14 cellular contexts compared by ENCODE assay signal in genomic region chr5:35237580-35238376, GRCh38. TPM values are rescaled to one million over a fixed set of nuclear protein-coding genes. Genes with fewer than 3 reads are reported as not detected.
DNase-seq lines count a peak whose midpoint lies in the region; ATAC-seq, FAIRE-seq and TF ChIP-seq lines count a peak whose summit lies in the region.
"Had no signal": no experiment of that assay in that cellular context is flagged by ENCODE, and none has a peak within 500 bp of the region (broad histone marks: within the 10 kb centered on the region; RNA-seq: fewer than 3 reads in every experiment).

No MANE protein-coding gene starts in this region.

- H3K4me1 ChIP-seq in Caco-2 (peaks cover 20% of the 10 kb centered on the region), vagina (no peaks in the 10 kb centered on the region)

- H3K27ac Mint-ChIP-seq in Caco-2 (ENCODE audit: unreplicated experiment), result peak overlapping the region; percentile 31
- H3K27ac Mint-ChIP-seq: activated T-helper 2 cell treated with anti-CD3 and anti-CD28 coated beads, Interferon-gamma antibody, Interleukin-2, Interleukin-4, amounts not matched to agents 10 μg/mL and 5 μg/mL and 100 μg/mL, durations not matched to agents 14 hours and 24 hours and 36 hours had no signal

- no peak for TF ChIP-seq POLR2A in vagina (IDR thresholded peaks at IDR 0.05)

- H3K36me3 ChIP-seq in Caco-2 (ENCODE audit: control insufficient read depth, insufficient read depth, low read length) (no peaks in the 10 kb centered on the region), vagina (no peaks in the 10 kb centered on the region)

- H3K27me3 ChIP-seq in Caco-2 (replicated peaks; ENCODE audit: control insufficient read depth, insufficient read depth, low read length) (no peaks in the 10 kb centered on the region), vagina (no peaks in the 10 kb centered on the region)

- H3K9me3 Mint-ChIP-seq in Caco-2 (ENCODE audit: unreplicated experiment), result no peaks in the 10 kb centered on the region
- H3K9me3 Mint-ChIP-seq: activated T-helper 2 cell treated with anti-CD3 and anti-CD28 coated beads, Interferon-gamma antibody, Interleukin-2, Interleukin-4, amounts not matched to agents 10 μg/mL and 5 μg/mL and 100 μg/mL, durations not matched to agents 14 hours and 24 hours and 36 hours had no signal

- H3K27me3 Mint-ChIP-seq in Caco-2 (ENCODE audit: insufficient read depth, unreplicated experiment), result no peaks in the 10 kb centered on the region

- no peak overlapping the region for H3K27ac ChIP-seq in vagina

- peak overlapping the region; percentile 11 for H3K4me3 Mint-ChIP-seq in Caco-2 (ENCODE audit: unreplicated experiment)

- no peak for TF ChIP-seq CTCF in Caco-2 (IDR thresholded peaks at IDR 0.05; ENCODE audit: insufficient read depth in 1 of 2, low read depth in 1 of 2, low read length in 1 of 2, severe bottlenecking in 1 of 2, unreplicated experiment in 1 of 2)
- TF ChIP-seq CTCF in vagina (IDR thresholded peaks at IDR 0.05), result no peak

- ATAC-seq in GM19452 (IDR thresholded peaks at IDR 0.05; ENCODE audit: unreplicated experiment), result peak; percentile 84
- ATAC-seq in HG03095 (IDR thresholded peaks at IDR 0.05; ENCODE audit: unreplicated experiment), result peak; percentile 70
- no peak for ATAC-seq in HG03439 (IDR thresholded peaks at IDR 0.05; ENCODE audit: unreplicated experiment)
- no peak for ATAC-seq in esophagus mucosa

- BruUV-seq in Caco-2 (replicated peaks; lab: Mats Ljungman, UMichigan), result TSS peak; percentile 41

- intact Hi-C loops in Caco-2 (cut with micrococcal nuclease; ENCODE audit: unreplicated experiment) (loop anchor here (1.0 kb wide), 1 partner anchor 9 kb away; no protein-coding TSS in a partner anchor), vagina (cut with DNase I) (no loop called here)

- peak; percentile 60 to 68 for DNase-seq in Caco-2
- no peak for DNase-seq in vagina (ENCODE audit: extremely low spot score in 2 of 2)
- no peak for DNase-seq in GM03348 (ENCODE audit: low spot score)
- DNase-seq: hypothalamus, mesenchymal stem cell, NCI-H2227 treated with DMSO at 0.1 percent for 48 hours, substantia nigra had no signal

- POLR2A ChIA-PET in Caco-2 (lab: Charles Lee), result no interaction called here

- CTCF ChIA-PET in Caco-2 (lab: Charles Lee), result no interaction called here

- H3K9me3 ChIP-seq in Caco-2 (no peaks in the 10 kb centered on the region), vagina (no peaks in the 10 kb centered on the region)

- FAIRE-seq in colon (lab: Jason Lieb, UNC), result peak; percentile 24
- FAIRE-seq: endothelial cell of umbilical vein had no signal

- peaks cover 9% of the 10 kb centered on the region for H3K36me3 Mint-ChIP-seq in Caco-2 (ENCODE audit: insufficient read depth, unreplicated experiment)

- peaks cover 12% of the 10 kb centered on the region for H3K4me1 Mint-ChIP-seq in Caco-2 (ENCODE audit: low read depth, unreplicated experiment)

- H3K4me3 ChIP-seq in Caco-2 (ENCODE audit: low read depth, low read length), result no peak overlapping the region
- H3K4me3 ChIP-seq in vagina, result no peak overlapping the region

RNA-seq across cellular contexts. Expression of gene PRLR, which starts 7.5 kb away (rescaled TPM):
- total RNA-seq in Caco-2 (2022) (1.6 and 2.3 TPM in 2 replicates), vagina (13.3 TPM), esophagus mucosa (7.6 TPM)
- total RNA-seq: activated T-helper 2 cell treated with anti-CD3 and anti-CD28 coated beads, Interferon-gamma antibody, Interleukin-2, Interleukin-4, amounts not matched to agents 10 μg/mL and 5 μg/mL and 100 μg/mL, durations not matched to agents 14 hours and 24 hours and 36 hours; endothelial cell of umbilical vein had no signal

Comparison
In these comparisons a context has a peak if more than half of its experiments do, and no peak if none do; other contexts are left out.
1. DNase-seq: peak in Caco-2 (2 of 2); none in vagina (0 of 2) and GM03348 (single experiment).
2. ATAC-seq: peak in GM19452 (single experiment) and HG03095 (single experiment); none in HG03439 (single experiment) and esophagus mucosa (single experiment).